18 cellular contexts compared by ENCODE assay signal in genomic region chr6:110517034-110517433, GRCh38. TPM values are rescaled to one million over a fixed set of nuclear protein-coding genes. Genes with fewer than 3 reads are reported as not detected.
DNase-seq lines count a peak whose midpoint lies in the region; ATAC-seq and TF ChIP-seq lines count a peak whose summit lies in the region.
"Had no signal": no experiment of that assay in that cellular context is flagged by ENCODE, and none has a peak within 500 bp of the region (broad histone marks: within the 10 kb centered on the region; RNA-seq: fewer than 3 reads in every experiment).

No MANE protein-coding gene starts in this region.

- H3K27ac ChIP-seq in right atrium auricular region (no peak overlapping the region), VCaP (peak overlapping the region; percentile 100), right lobe of liver (peak overlapping the region; percentile 39 to 75 (median 68)), smooth muscle cell (ENCODE audit: low read depth) (no peak overlapping the region), SJCRH30 (no peak overlapping the region), foreskin keratinocyte (no peak overlapping the region)
- H3K27ac ChIP-seq: BLaER1 treated with 17β-estradiol and CSF1 and Interleukin-3, amounts not matched to agents 10 nM and 100 nM had no signal

- H3K4me1 ChIP-seq in right atrium auricular region (no peaks in the 10 kb centered on the region), right lobe of liver (peaks cover 0 to 28% (median 12%) of the 10 kb centered on the region in 4 donors), smooth muscle cell (ENCODE audit: low read depth) (peaks cover 8% of the 10 kb centered on the region), SJCRH30 (peaks cover 5% of the 10 kb centered on the region; the same call in 1 of the 2 replicates), foreskin keratinocyte (peaks cover 4% of the 10 kb centered on the region)

- intact Hi-C loops in Right ventricle myocardium superior (cut with DNase I) = no loop called here
- intact Hi-C loops in right lobe of liver (cut with DNase I) = no loop called here

- 35% methylated on average over 2 of the region's 2 CpGs for WGBS in right lobe of liver (ENCODE audit: insufficient coverage, low coverage, low lambda C conversion rate, missing lambda C conversion rate)
- whole genome bisulfite sequencing in smooth muscle cell (ENCODE audit: low lambda C conversion rate) = 89% methylated on average over 2 of the region's 2 CpGs

- TF ChIP-seq CTCF in right atrium auricular region (IDR thresholded peaks at IDR 0.05) = no peak
- TF ChIP-seq CTCF in VCaP (conservative IDR thresholded peaks at IDR 0.05) = no peak
- no peak for TF ChIP-seq CTCF in right lobe of liver (IDR thresholded peaks at IDR 0.05)
- TF ChIP-seq CTCF in smooth muscle cell (IDR thresholded peaks at IDR 0.05; ENCODE audit: borderline replicate concordance, insufficient read depth, poor library complexity, severe bottlenecking) = no peak
- no peak for TF ChIP-seq CTCF in foreskin keratinocyte (conservative IDR thresholded peaks at IDR 0.05)

- peak overlapping the region; percentile 30 for H2AFZ ChIP-seq in smooth muscle cell (ENCODE audit: low read depth)

- H3K4me2 ChIP-seq in smooth muscle cell = no peak overlapping the region
- H3K4me2 ChIP-seq: BLaER1 treated with 17β-estradiol and CSF1 and Interleukin-3, amounts not matched to agents 10 nM and 100 nM had no signal

- H3F3A ChIP-seq in smooth muscle cell (ENCODE audit: low read depth) = no peaks in the 10 kb centered on the region

- no peaks in the 10 kb centered on the region for H4K20me1 ChIP-seq in smooth muscle cell (ENCODE audit: low read depth)
- H4K20me1 ChIP-seq: BLaER1 treated with 17β-estradiol and CSF1 and Interleukin-3, amounts not matched to agents 10 nM and 100 nM had no signal

- TF ChIP-seq POLR2A in right lobe of liver (IDR thresholded peaks at IDR 0.05) = no peak

- no peaks in the 10 kb centered on the region for H3K79me2 ChIP-seq in smooth muscle cell (ENCODE audit: low read depth)

- no peaks in the 10 kb centered on the region for H3K27me3 ChIP-seq in right atrium auricular region
- H3K27me3 ChIP-seq in right lobe of liver = no peaks in the 10 kb centered on the region
- no peaks in the 10 kb centered on the region for H3K27me3 ChIP-seq in smooth muscle cell (ENCODE audit: low read depth)
- H3K27me3 ChIP-seq in SJCRH30 = no peaks in the 10 kb centered on the region
- H3K27me3 ChIP-seq in foreskin keratinocyte = no peaks in the 10 kb centered on the region
- H3K27me3 ChIP-seq: BLaER1 treated with 17β-estradiol and CSF1 and Interleukin-3, amounts not matched to agents 10 nM and 100 nM had no signal

- no peak overlapping the region for H3K9ac ChIP-seq in smooth muscle cell (ENCODE audit: low read depth)
- H3K9ac ChIP-seq: BLaER1 treated with 17β-estradiol and CSF1 and Interleukin-3, amounts not matched to agents 10 nM and 100 nM had no signal

- DNase-seq in Right ventricle myocardium superior = no peak
- no peak for DNase-seq in right atrium auricular region (ENCODE audit: low spot score)
- DNase-seq in right lobe of liver = no peak
- DNase-seq in smooth muscle cell (lab: John Stamatoyannopoulos, UW; ENCODE audit: unreplicated experiment) = no peak
- DNase-seq in SJCRH30 = no peak
- DNase-seq in foreskin keratinocyte = no peak
- DNase-seq: H7, HFFc6, KG1, MV-4-11, NCI-H1930, NCI-H2171, OCI-M1, SIG-M5 had no signal

- H3K4me3 ChIP-seq in right atrium auricular region = no peak overlapping the region
- no peak overlapping the region for H3K4me3 ChIP-seq in right lobe of liver
- no peak overlapping the region for H3K4me3 ChIP-seq in smooth muscle cell
- no peak overlapping the region for H3K4me3 ChIP-seq in SJCRH30
- H3K4me3 ChIP-seq: BLaER1 treated with 17β-estradiol and CSF1 and Interleukin-3, amounts not matched to agents 10 nM and 100 nM had no signal

- H3K9me3 ChIP-seq in right atrium auricular region = no peaks in the 10 kb centered on the region
- H3K9me3 ChIP-seq in right lobe of liver = no peaks in the 10 kb centered on the region
- no peaks in the 10 kb centered on the region for H3K9me3 ChIP-seq in smooth muscle cell (replicated peaks; ENCODE audit: low read depth)
- H3K9me3 ChIP-seq in SJCRH30 (replicated peaks) = no peaks in the 10 kb centered on the region
- H3K9me3 ChIP-seq: BLaER1 treated with 17β-estradiol and CSF1 and Interleukin-3, amounts not matched to agents 10 nM and 100 nM had no signal

- peak; percentile 40 for ATAC-seq in Right ventricle myocardium superior (ENCODE audit: poor library complexity)
- ATAC-seq in right lobe of liver = peak; percentile 84 to 95 (median 90)
- no peak for ATAC-seq in HG02970 (IDR thresholded peaks at IDR 0.05; ENCODE audit: low FRiP score, unreplicated experiment)
- no peak for ATAC-seq in foreskin keratinocyte

- H3K36me3 ChIP-seq in right atrium auricular region (no peaks in the 10 kb centered on the region), right lobe of liver (no peaks in the 10 kb centered on the region), smooth muscle cell (ENCODE audit: low read depth) (no peaks in the 10 kb centered on the region), SJCRH30 (no peaks in the 10 kb centered on the region)
- H3K36me3 ChIP-seq: BLaER1 treated with 17β-estradiol and CSF1 and Interleukin-3, amounts not matched to agents 10 nM and 100 nM had no signal

RNA-seq across cellular contexts. Expression of gene SLC22A16, which starts 40.6 kb away (rescaled TPM):
- not detected for total RNA-seq in Right ventricle myocardium superior
- not detected for total RNA-seq in right atrium auricular region
- under 1 TPM in 3 of 6 experiments, not detected in 3; 0.11 to 0.44 (median 0.31) TPM for total RNA-seq in right lobe of liver
- not detected in 2 replicates for total RNA-seq in smooth muscle cell
- not detected in 2 replicates for polyA plus RNA-seq in smooth muscle cell
- total RNA-seq in SJCRH30 (2014; rRNA removed; shearing (Covaris generic)) = 0.38 TPM in 1 of 2 replicates, not detected in the other
- not detected in 2 replicates for total RNA-seq in foreskin keratinocyte
- polyA plus RNA-seq in foreskin keratinocyte = 0.09 TPM in 1 of 2 replicates, not detected in the other
- total RNA-seq: H7, HFFc6, RPMI7951 had no signal

Comparison
In these comparisons a context has a peak if more than half of its experiments do, and no peak if none do; other contexts are left out.
1. ATAC-seq: peak in Right ventricle myocardium superior (single experiment) and right lobe of liver (4 of 4); none in HG02970 (single experiment) and foreskin keratinocyte (single experiment).
2. H3K27ac ChIP-seq: peak in VCaP (single experiment) and right lobe of liver (3 of 3); none in right atrium auricular region (0 of 2), smooth muscle cell (single experiment), SJCRH30 (single experiment) and foreskin keratinocyte (single experiment).